In genomic region chr17:15909481-15909991, GRCh38 we compare ENCODE assay signal across 4 cellular contexts.
TF ChIP-seq lines count a peak whose summit lies in the region.

No MANE protein-coding gene starts in this region.

TF ChIP-seq in SK-N-SH, 30 proteins besides CTCF, POLR2A, EP300 and RAD21:
- TF ChIP-seq REST (IDR thresholded peaks at IDR 0.05; ENCODE audit: low read depth, low read length) (no peak), MXI1 (IDR thresholded peaks at IDR 0.05; ENCODE audit: low read depth, low read length) (no peak), ZBTB33 (IDR thresholded peaks at IDR 0.05; ENCODE audit: borderline replicate concordance, low read depth) (no peak), POLR2AphosphoS5 (IDR thresholded peaks at IDR 0.05; ENCODE audit: low read depth, low read length) (no peak), JUND (IDR thresholded peaks at IDR 0.05) (no peak), FOXJ3 (CRISPR knock-in tag; IDR thresholded peaks at IDR 0.05) (no peak), TEAD4 (IDR thresholded peaks at IDR 0.05; ENCODE audit: borderline replicate concordance, insufficient read depth) (no peak)

TF ChIP-seq in SK-N-SH treated with all-trans-retinoic acid at 6 μM for 48 hours, 23 proteins besides CTCF, POLR2A, EP300 and RAD21:
- TF ChIP-seq ARNTL (CRISPR knock-in tag; IDR thresholded peaks at IDR 0.05; ENCODE audit: borderline replicate concordance, low read depth): no peak
- TF ChIP-seq CSRNP3 (CRISPR knock-in tag; IDR thresholded peaks at IDR 0.05): no peak
- TF ChIP-seq ZFP30 (CRISPR knock-in tag; IDR thresholded peaks at IDR 0.05): no peak
- no peak for TF ChIP-seq ZNF565 (CRISPR knock-in tag; conservative IDR thresholded peaks at IDR 0.05; ENCODE audit: low read depth)
- no peak for TF ChIP-seq GLIS3 (CRISPR knock-in tag; IDR thresholded peaks at IDR 0.05)

TF ChIP-seq in H1, 55 proteins besides CTCF, POLR2A, EP300 and RAD21:
- TF ChIP-seq BCL11A (IDR thresholded peaks at IDR 0.05; ENCODE audit: low read depth in 2 of 2, low read length in 2 of 2): no peak
- no peak for TF ChIP-seq GABPA (IDR thresholded peaks at IDR 0.05; ENCODE audit: borderline replicate concordance, insufficient read depth, low read length)
- TF ChIP-seq JUN (IDR thresholded peaks at IDR 0.05; ENCODE audit: low read depth, low read length): no peak
- no peak for TF ChIP-seq ASH2L (IDR thresholded peaks at IDR 0.05; ENCODE audit: low read length)
- TF ChIP-seq SIX5 (IDR thresholded peaks at IDR 0.05; ENCODE audit: low read depth, low read length): no peak
- no peak for TF ChIP-seq TAF1 (IDR thresholded peaks at IDR 0.05; ENCODE audit: low read depth, low read length)
- TF ChIP-seq HDAC6 (IDR thresholded peaks at IDR 0.05; ENCODE audit: low read depth, low read length): no peak
- TF ChIP-seq SIN3A (conservative IDR thresholded peaks at IDR 0.05 in 1 of 2, IDR thresholded peaks at IDR 0.05 in 1 of 2; ENCODE audit: low read depth in 1 of 2, low read length in 2 of 2): no peak
- no peak for TF ChIP-seq CHD7 (IDR thresholded peaks at IDR 0.05; ENCODE audit: insufficient replicate concordance, low read length)
- no peak for TF ChIP-seq BRCA1 (IDR thresholded peaks at IDR 0.05; ENCODE audit: low read depth, low read length)
- TF ChIP-seq RXRA (IDR thresholded peaks at IDR 0.05; ENCODE audit: insufficient read depth, low read depth, low read length): no peak

TF ChIP-seq in liver, 16 proteins besides CTCF, POLR2A, EP300 and RAD21:
- TF ChIP-seq SP1 (IDR thresholded peaks at IDR 0.05) (no peak), RXRA (IDR thresholded peaks at IDR 0.05) (peak; percentile 27 to 46), MAX (IDR thresholded peaks at IDR 0.05) (no peak), TAF1 (conservative IDR thresholded peaks at IDR 0.05) (no peak)
